Comparison of ENCODE assay signal across 8 cellular contexts in genomic region chr19:49443366-49444099, GRCh38. TPM values are rescaled to one million over a fixed set of nuclear protein-coding genes. Genes with fewer than 3 reads are reported as not detected.
DNase-seq lines count a peak whose midpoint lies in the region; ATAC-seq, FAIRE-seq and TF ChIP-seq lines count a peak whose summit lies in the region.

No MANE protein-coding gene starts in this region.

- no peak overlapping the region for H3K56ac ChIP-seq in H1 (replicated peaks; ENCODE audit: insufficient read length, low read depth, low read length)
- peak overlapping the region; percentile 98 for H3K56ac ChIP-seq in mesendoderm (ENCODE audit: low read length)

- no peak overlapping the region for H3K4ac ChIP-seq in H1 (replicated peaks; ENCODE audit: insufficient read length, low read depth, low read length)
- H3K4ac ChIP-seq in mesendoderm (ENCODE audit: low read depth, low read length): no peak overlapping the region

- H2BK15ac ChIP-seq in H1 (ENCODE audit: low read length): no peak overlapping the region
- no peak overlapping the region for H2BK15ac ChIP-seq in mesendoderm (replicated peaks; ENCODE audit: low read depth)

- H3K36me3 Mint-ChIP-seq in Caco-2 (ENCODE audit: insufficient read depth, unreplicated experiment): peaks cover 23% of the 10 kb centered on the region

- H2BK12ac ChIP-seq in H1 (ENCODE audit: low read depth, low read length): no peak overlapping the region

- POLR2A ChIA-PET in Caco-2 (lab: Charles Lee) (interaction anchor here (1.0 kb wide), 2 partner anchors 8 to 10 kb away, joined by 6 to 8 read pairs; partner anchors contain the start of gene ALDH16A1), H1 (lab: Charles Lee; ENCODE audit: partially characterized antibody) (interaction anchor here (0.9 to 4.1 kb wide), 7 partner anchors 9 to 181 kb away, joined by 3 to 13 read pairs (median 3); partner anchors contain the start of genes ALDH16A1 and PIH1D1)

- H3K27ac ChIP-seq in H1 (ENCODE audit: low read depth, low read length): peak overlapping the region; percentile 53
- H3K27ac ChIP-seq in mesendoderm (ENCODE audit: low read depth, low read length): peak overlapping the region; percentile 72

- H4K8ac ChIP-seq in H1 (ENCODE audit: extremely low read depth, insufficient read depth, low read length) (peak overlapping the region; percentile 60), mesendoderm (ENCODE audit: low read depth, low read length) (no peak overlapping the region)

- DNase-seq in Caco-2: peak; percentile 95 to 96
- DNase-seq in HTR-8/SVneo (ENCODE audit: insufficient read length, low spot score): peak; percentile 89
- peak; percentile 90 for DNase-seq in NK-92 treated with Interleukin-12 subunit alpha and Interleukin-12 subunit beta, amount 100 ng/mL, for 24 hours (lab: John Stamatoyannopoulos, UW)
- DNase-seq in activated CD8-positive, alpha-beta memory T cell treated with anti-CD3 and anti-CD28 coated beads for 4 hours (ENCODE audit: low read depth in 2 of 2): peak; percentile 85
- DNase-seq in H1 (ENCODE audit: low read depth in 1 of 2, low spot score in 2 of 2): peak; percentile 91 to 98
- DNase-seq in mesendoderm: peak; percentile 98
- DNase-seq in stimulated activated CD8-positive, alpha-beta memory T cell treated with anti-CD3 and anti-CD28 coated beads, Interleukin-12 subunit alpha, Interleukin-12 subunit beta, amount 100 ng/mL, for 24 hours (ENCODE audit: extremely low read depth): peak; percentile 84

- H2BK120ac ChIP-seq in H1 (replicated peaks; ENCODE audit: low read depth, low read length) (no peak overlapping the region), mesendoderm (ENCODE audit: low read depth, low read length) (no peak overlapping the region)

- H2BK5ac ChIP-seq in H1 (ENCODE audit: low read depth, low read length) (peak overlapping the region; percentile 88; the same call in 1 of the 2 replicates), mesendoderm (ENCODE audit: low read length) (peak overlapping the region; percentile 59)

- TF ChIP-seq EP300 in H1 (IDR thresholded peaks at IDR 0.05; ENCODE audit: borderline replicate concordance in 1 of 2, low read depth in 2 of 2, low read length in 2 of 2): no peak

- H3K23ac ChIP-seq in H1 (ENCODE audit: insufficient read length) (no peak overlapping the region), mesendoderm (ENCODE audit: low read length) (no peak overlapping the region)

- CTCF ChIA-PET in Caco-2 (lab: Charles Lee) (interaction anchor here (0.7 to 1.3 kb wide), 6 partner anchors 8 to 450 kb away, joined by 3 to 7 read pairs (median 5); partner anchors contain the start of genes GYS1 and PIH1D1), H1 (lab: Charles Lee; ENCODE audit: partially characterized antibody) (interaction anchor here (0.8 to 7.9 kb wide), 17 partner anchors 10 to 717 kb away, joined by 3 to 88 read pairs (median 3); partner anchors contain the start of genes GFY and PTH2)

- TF ChIP-seq CTCF in Caco-2 (IDR thresholded peaks at IDR 0.05; ENCODE audit: insufficient read depth in 1 of 2, low read depth in 1 of 2, low read length in 1 of 2, severe bottlenecking in 1 of 2, unreplicated experiment in 1 of 2) (peak; percentile 86 to 94), H1 (IDR thresholded peaks at IDR 0.05; ENCODE audit: control extremely low read depth in 1 of 3, insufficient read depth in 1 of 3, low read depth in 1 of 3, low read length in 3 of 3) (peak; percentile 87 to 98 (median 89))

- peak overlapping the region; percentile 46 for H3K27ac Mint-ChIP-seq in Caco-2 (ENCODE audit: unreplicated experiment)

- TF ChIP-seq RAD21 in H1 (IDR thresholded peaks at IDR 0.05 in 1 of 2, conservative IDR thresholded peaks at IDR 0.05 in 1 of 2; ENCODE audit: low read depth in 2 of 2, low read length in 2 of 2): peak; percentile 72 to 76

- H2AFZ ChIP-seq in H1 (ENCODE audit: low read length): no peak overlapping the region

- peaks cover 9 to 10% of the 10 kb centered on the region in 2 experiments for H4K20me1 ChIP-seq in H1 (replicated peaks in 1 of 2; ENCODE audit: control insufficient read depth in 1 of 2, insufficient read depth in 2 of 2, low read length in 2 of 2)

- FAIRE-seq in HTR-8/SVneo (lab: Jason Lieb, UNC): peak; percentile 95
- FAIRE-seq in H1 (lab: Jason Lieb, UNC): peak; percentile 94

- peak overlapping the region; percentile 79 for H3K4me3 Mint-ChIP-seq in Caco-2 (ENCODE audit: unreplicated experiment)

- no peak overlapping the region for H2BK20ac ChIP-seq in H1 (ENCODE audit: low read length)

- peaks cover 8% of the 10 kb centered on the region for H3K9me3 Mint-ChIP-seq in Caco-2 (ENCODE audit: unreplicated experiment)

- peak; percentile 66 for ATAC-seq in GM21390 (IDR thresholded peaks at IDR 0.05; ENCODE audit: unreplicated experiment)

- peak overlapping the region in 2 of 4 experiments; percentile 12 to 29; a peak in 2 of 7 replicates for H3K9ac ChIP-seq in H1 (replicated peaks in 1 of 4; ENCODE audit: extremely low read depth in 1 of 4, low read depth in 3 of 4, low read length in 3 of 4)
- H3K9ac ChIP-seq in mesendoderm (ENCODE audit: low read length): peak overlapping the region; percentile 92

- H3K4me3 ChIP-seq in Caco-2 (ENCODE audit: low read depth, low read length): peak overlapping the region; percentile 65
- peak overlapping the region; percentile 38 to 69 (median 62) for H3K4me3 ChIP-seq in H1 (ENCODE audit: extremely low read depth in 1 of 4, insufficient read depth in 2 of 4, low read depth in 3 of 4, low read length in 4 of 4)
- peak overlapping the region; percentile 44 for H3K4me3 ChIP-seq in mesendoderm (ENCODE audit: low read length)

- no peaks in the 10 kb centered on the region for H3K9me3 ChIP-seq in Caco-2
- no peaks in the 10 kb centered on the region for H3K9me3 ChIP-seq in H1 (ENCODE audit: insufficient read depth in 2 of 2, low read depth in 1 of 2, low read length in 1 of 2)

- H3K79me1 ChIP-seq in H1 (ENCODE audit: low read depth, low read length) (no peaks in the 10 kb centered on the region; the same call in 1 of the 2 replicates), mesendoderm (ENCODE audit: low read length) (peaks cover 2% of the 10 kb centered on the region)

- H3K36me3 ChIP-seq in Caco-2 (ENCODE audit: control insufficient read depth, insufficient read depth, low read length) (no peaks in the 10 kb centered on the region), H1 (ENCODE audit: control insufficient read depth in 2 of 4, insufficient read depth in 4 of 4, low read length in 3 of 4) (peaks cover 5 to 9% (median 8%) of the 10 kb centered on the region in 4 experiments; a peak in 6 of 8 replicates), mesendoderm (ENCODE audit: control insufficient read depth, insufficient read depth, low read length) (peaks cover 3% of the 10 kb centered on the region)

- H2AK5ac ChIP-seq in H1 (ENCODE audit: low read depth, low read length): no peak overlapping the region
- no peak overlapping the region for H2AK5ac ChIP-seq in mesendoderm (ENCODE audit: low read length)

- no peak overlapping the region for H3K14ac ChIP-seq in H1 (ENCODE audit: insufficient read length)

- TSS peak; percentile 68 for BruUV-seq in Caco-2 (replicated peaks; lab: Mats Ljungman, UMichigan)

- H3K27me3 ChIP-seq in Caco-2 (replicated peaks; ENCODE audit: control insufficient read depth, insufficient read depth, low read length) (peaks cover 6% of the 10 kb centered on the region), H1 (replicated peaks in 1 of 4; ENCODE audit: control insufficient read depth in 3 of 4, extremely low read depth in 1 of 4, insufficient read depth in 3 of 4, low read length in 3 of 4) (peaks cover 18 to 26% (median 25%) of the 10 kb centered on the region in 4 experiments), mesendoderm (ENCODE audit: insufficient read depth, low read length, poor library complexity) (peaks cover 26% of the 10 kb centered on the region)

- peak overlapping the region; percentile 76 for H4K91ac ChIP-seq in H1 (replicated peaks; ENCODE audit: insufficient read length, low read length)

- 0 out of 2 replicates have a peak, but pooled peaks cover 3% of the 10 kb centered on the region for H3K4me1 ChIP-seq in Caco-2
- peaks cover 0 to 14% (median 12%) of the 10 kb centered on the region in 4 experiments; a peak in 6 of 7 replicates for H3K4me1 ChIP-seq in H1 (replicated peaks in 1 of 4; ENCODE audit: control insufficient read depth in 3 of 4, insufficient read depth in 4 of 4, low read length in 3 of 4)
- H3K4me1 ChIP-seq in mesendoderm (ENCODE audit: control insufficient read depth, low read depth, low read length): peaks cover 2% of the 10 kb centered on the region

- H3K79me2 ChIP-seq in H1 (ENCODE audit: control insufficient read depth in 1 of 2, insufficient read depth in 2 of 2, low read length in 2 of 2): no peaks in the 10 kb centered on the region
- H3K79me2 ChIP-seq in mesendoderm (ENCODE audit: control insufficient read depth, insufficient read depth, low read length): no peaks in the 10 kb centered on the region

- H4K5ac ChIP-seq in H1 (ENCODE audit: insufficient read length, low read depth, low read length) (peak overlapping the region; percentile 79), mesendoderm (ENCODE audit: low read length) (no peak overlapping the region)

- H3K27me3 Mint-ChIP-seq in Caco-2 (ENCODE audit: insufficient read depth, unreplicated experiment): peaks cover 29% of the 10 kb centered on the region

- no peak; a peak in 2 of 3 replicates for TF ChIP-seq POLR2A in H1 (IDR thresholded peaks at IDR 0.05; ENCODE audit: control extremely low read depth in 1 of 2, low read depth in 2 of 2, low read length in 2 of 2)

- H3K18ac ChIP-seq in H1 (ENCODE audit: extremely low read depth, low read length) (peak overlapping the region; percentile 97), mesendoderm (ENCODE audit: low read length) (peak overlapping the region; percentile 24)

- intact Hi-C loops in Caco-2 (cut with micrococcal nuclease; ENCODE audit: unreplicated experiment): loop anchor here (1.0 kb wide), 4 partner anchors 8 to 217 kb away; partner anchors contain the start of genes DKKL1 and PIH1D1

- peak overlapping the region; percentile 53 to 72 for H3K4me2 ChIP-seq in H1 (ENCODE audit: insufficient read depth in 1 of 2, low read depth in 2 of 2, low read length in 2 of 2)
- peak overlapping the region; percentile 98 for H3K4me2 ChIP-seq in mesendoderm (ENCODE audit: low read length)

- peaks cover 23% of the 10 kb centered on the region for H3K4me1 Mint-ChIP-seq in Caco-2 (ENCODE audit: low read depth, unreplicated experiment)

- 1% methylated on average over 43 of the region's 47 CpGs; no CpG with 5 or more reads in 1 of the 2 experiments for WGBS in H1 (ENCODE audit: extremely low coverage in 1 of 2, insufficient coverage in 1 of 2, insufficient read length in 1 of 2, insufficient replicate concordance in 2 of 2, low coverage in 1 of 2, low lambda C conversion rate in 2 of 2, missing lambda C conversion rate in 1 of 2), 2 experiments
- no CpG with 5 or more reads among the region's 47 CpGs for WGBS in mesendoderm (ENCODE audit: extremely low coverage, insufficient coverage, low lambda C conversion rate)

- peaks cover 18% of the 10 kb centered on the region; the same call in 1 of the 2 replicates for H3K23me2 ChIP-seq in H1 (ENCODE audit: low read depth, low read length)

RNA-seq across cellular contexts. Expression of gene SLC17A7, which starts 2.2 kb away (rescaled TPM):
- 0.21 and 0.36 TPM in 2 replicates for total RNA-seq in Caco-2 (2022)
- 2.3 and 3.0 TPM in 2 replicates for total RNA-seq in H1 (2021; fragmentation: NEBNext Ultra II Directional; extraction: Animal tissue kit (Norgen Biotek cat#: 25700))
- polyA plus RNA-seq in H1 (2011; rRNA removed): 2.7 and 4.7 TPM in 2 replicates
- polyA plus RNA-seq in H1 (2011; cell fraction: cytosol; rRNA removed): 2.8 TPM
- polyA plus RNA-seq in H1 (2011; cell fraction: nucleus; rRNA removed): 4.6 TPM
- 1.8 to 2.6 TPM (median 2.5 TPM) in 4 replicates for polyA plus RNA-seq in H1 (2012, experiment 1 of 2)
- polyA plus RNA-seq in H1 (2012, experiment 2 of 2): 1.9 TPM
- polyA plus RNA-seq in H1 (2013, experiment 1 of 2): 3.2 TPM
- 3.5 TPM for polyA plus RNA-seq in H1 (2013, experiment 2 of 2)
- 1.1 and 1.7 TPM in 2 replicates for polyA minus RNA-seq in H1 (2011; rRNA and poly(A)+ RNA removed)
- polyA minus RNA-seq in H1 (2011; cell fraction: cytosol; rRNA and poly(A)+ RNA removed): 2.6 TPM
- 3.5 TPM for polyA minus RNA-seq in H1 (2011; cell fraction: nucleus; rRNA and poly(A)+ RNA removed)
- 0.48 TPM for polyA plus RNA-seq in mesendoderm (2013, experiment 1 of 2)
- polyA plus RNA-seq in mesendoderm (2013, experiment 2 of 2): 0.43 TPM

RNA-seq across cellular contexts. Expression of gene PIH1D1, which starts 8.1 kb away (rescaled TPM):
- total RNA-seq in Caco-2 (2022): 150 and 167 TPM in 2 replicates
- total RNA-seq in H1 (2021; fragmentation: NEBNext Ultra II Directional; extraction: Animal tissue kit (Norgen Biotek cat#: 25700)): 146 and 155 TPM in 2 replicates
- 195 and 220 TPM in 2 replicates for polyA plus RNA-seq in H1 (2011; rRNA removed)
- polyA plus RNA-seq in H1 (2011; cell fraction: cytosol; rRNA removed): 231 TPM
- polyA plus RNA-seq in H1 (2011; cell fraction: nucleus; rRNA removed): 195 TPM
- polyA plus RNA-seq in H1 (2012, experiment 1 of 2): 192 to 228 TPM (median 222 TPM) in 4 replicates
- polyA plus RNA-seq in H1 (2012, experiment 2 of 2): 206 TPM
- 148 TPM for polyA plus RNA-seq in H1 (2013, experiment 1 of 2)
- 146 TPM for polyA plus RNA-seq in H1 (2013, experiment 2 of 2)
- 107 and 108 TPM in 2 replicates for polyA minus RNA-seq in H1 (2011; rRNA and poly(A)+ RNA removed)
- polyA minus RNA-seq in H1 (2011; cell fraction: cytosol; rRNA and poly(A)+ RNA removed): 65.8 TPM
- 63.0 TPM for polyA minus RNA-seq in H1 (2011; cell fraction: nucleus; rRNA and poly(A)+ RNA removed)
- polyA plus RNA-seq in mesendoderm (2013, experiment 1 of 2): 102 TPM
- polyA plus RNA-seq in mesendoderm (2013, experiment 2 of 2): 102 TPM

RNA-seq across cellular contexts. Expression of gene ALDH16A1, which starts 9.5 kb away (rescaled TPM):
- total RNA-seq in Caco-2 (2022): 42.1 and 45.0 TPM in 2 replicates
- total RNA-seq in H1 (2021; fragmentation: NEBNext Ultra II Directional; extraction: Animal tissue kit (Norgen Biotek cat#: 25700)): 32.7 and 34.3 TPM in 2 replicates
- 30.5 and 54.8 TPM in 2 replicates for polyA plus RNA-seq in H1 (2011; rRNA removed)
- 32.1 TPM for polyA plus RNA-seq in H1 (2011; cell fraction: cytosol; rRNA removed)
- polyA plus RNA-seq in H1 (2011; cell fraction: nucleus; rRNA removed): 81.6 TPM
- 26.2 to 40.1 TPM (median 35.4 TPM) in 4 replicates for polyA plus RNA-seq in H1 (2012, experiment 1 of 2)
- 25.7 TPM for polyA plus RNA-seq in H1 (2012, experiment 2 of 2)
- polyA plus RNA-seq in H1 (2013, experiment 1 of 2): 19.9 TPM
- 18.5 TPM for polyA plus RNA-seq in H1 (2013, experiment 2 of 2)
- polyA minus RNA-seq in H1 (2011; rRNA and poly(A)+ RNA removed): 13.9 and 18.1 TPM in 2 replicates
- polyA minus RNA-seq in H1 (2011; cell fraction: cytosol; rRNA and poly(A)+ RNA removed): 25.7 TPM
- 21.3 TPM for polyA minus RNA-seq in H1 (2011; cell fraction: nucleus; rRNA and poly(A)+ RNA removed)
- polyA plus RNA-seq in mesendoderm (2013, experiment 1 of 2): 17.6 TPM
- 16.0 TPM for polyA plus RNA-seq in mesendoderm (2013, experiment 2 of 2)

RNA-seq across cellular contexts. Expression of gene GFY, which starts 18.3 kb away (rescaled TPM):
- total RNA-seq in Caco-2 (2022): 0.25 TPM in 1 of 2 replicates, not detected in the other
- 0.93 and 1.1 TPM in 2 replicates for total RNA-seq in H1 (2021; fragmentation: NEBNext Ultra II Directional; extraction: Animal tissue kit (Norgen Biotek cat#: 25700))
- polyA plus RNA-seq in H1 (2011; rRNA removed): 0.68 and 1.2 TPM in 2 replicates
- 0.47 TPM for polyA plus RNA-seq in H1 (2011; cell fraction: cytosol; rRNA removed)
- polyA plus RNA-seq in H1 (2011; cell fraction: nucleus; rRNA removed): 1.5 TPM
- 1.2 to 2.3 TPM (median 1.7 TPM) in 4 replicates for polyA plus RNA-seq in H1 (2012, experiment 1 of 2)
- 1.1 TPM for polyA plus RNA-seq in H1 (2012, experiment 2 of 2)
- polyA plus RNA-seq in H1 (2013, experiment 1 of 2): 3.5 TPM
- polyA plus RNA-seq in H1 (2013, experiment 2 of 2): 2.8 TPM
- 0.19 TPM in 1 of 2 replicates, not detected in the other for polyA minus RNA-seq in H1 (2011; rRNA and poly(A)+ RNA removed)
- polyA minus RNA-seq in H1 (2011; cell fraction: cytosol; rRNA and poly(A)+ RNA removed): not detected
- polyA minus RNA-seq in H1 (2011; cell fraction: nucleus; rRNA and poly(A)+ RNA removed): 0.70 TPM
- polyA plus RNA-seq in mesendoderm (2013, experiment 1 of 2): 0.29 TPM
- polyA plus RNA-seq in mesendoderm (2013, experiment 2 of 2): 0.39 TPM

RNA-seq across cellular contexts. Expression of gene PTH2, which starts 20.3 kb away (rescaled TPM):
- total RNA-seq in Caco-2 (2022): not detected in 2 replicates
- total RNA-seq in H1 (2021; fragmentation: NEBNext Ultra II Directional; extraction: Animal tissue kit (Norgen Biotek cat#: 25700)): 0.82 TPM in 1 of 2 replicates, not detected in the other
- polyA plus RNA-seq in H1 (2011; rRNA removed): 0.50 TPM in 1 of 2 replicates, not detected in the other
- polyA plus RNA-seq in H1 (2011; cell fraction: cytosol; rRNA removed): 0.41 TPM
- 0.40 TPM for polyA plus RNA-seq in H1 (2011; cell fraction: nucleus; rRNA removed)
- 0.63 to 0.70 TPM in 2 of 4 replicates, not detected in the others for polyA plus RNA-seq in H1 (2012, experiment 1 of 2)
- polyA plus RNA-seq in H1 (2012, experiment 2 of 2): not detected
- polyA plus RNA-seq in H1 (2013, experiment 1 of 2): 0.81 TPM
- polyA plus RNA-seq in H1 (2013, experiment 2 of 2): 0.83 TPM
- polyA minus RNA-seq in H1 (2011; rRNA and poly(A)+ RNA removed): not detected in 2 replicates
- polyA minus RNA-seq in H1 (2011; cell fraction: cytosol; rRNA and poly(A)+ RNA removed): not detected
- polyA minus RNA-seq in H1 (2011; cell fraction: nucleus; rRNA and poly(A)+ RNA removed): not detected
- not detected for polyA plus RNA-seq in mesendoderm (2013, experiment 1 of 2)
- not detected for polyA plus RNA-seq in mesendoderm (2013, experiment 2 of 2)

Comparison
In these comparisons a context has a peak if more than half of its experiments do, and no peak if none do; other contexts are left out.
1. Peak in every context shown above with its lines: DNase-seq, ATAC-seq, H3K4me3 ChIP-seq and H3K27ac ChIP-seq.